11 cellular contexts compared by ENCODE assay signal in the genomic region with DNA sequence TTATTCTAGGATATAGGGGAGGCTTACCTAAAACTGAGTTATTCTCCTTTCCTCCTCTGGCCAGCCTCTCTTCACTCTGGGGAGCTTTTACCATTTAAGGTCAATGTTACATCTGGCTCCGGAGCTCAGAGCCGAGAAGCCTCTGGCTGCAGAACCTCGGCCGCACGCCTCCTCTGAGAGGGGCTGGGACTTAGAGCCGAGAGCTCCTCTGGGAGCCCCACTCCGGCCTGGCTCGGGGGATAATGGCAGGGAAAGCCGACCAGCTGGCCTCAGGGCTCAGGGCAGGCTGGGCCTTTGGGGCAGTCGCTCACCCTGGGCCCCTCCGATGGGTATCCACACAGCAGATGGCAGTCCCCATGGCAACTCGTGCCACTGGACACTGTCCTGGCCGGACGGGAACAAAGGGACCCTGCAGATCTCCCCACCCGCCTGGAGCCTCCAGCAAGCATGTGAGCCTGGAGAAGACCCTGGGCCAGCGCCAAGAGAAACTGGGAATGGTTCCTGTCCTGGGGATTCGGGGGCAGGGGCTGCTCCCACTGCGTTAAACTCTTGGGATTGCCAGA. TPM values are rescaled to one million over a fixed set of nuclear protein-coding genes. Genes with fewer than 3 reads are reported as not detected.
A peak's percentile ranks its signal among the peaks of the same experiment; 100 is the strongest.
DNase-seq lines count a peak whose midpoint lies in the region; ATAC-seq and TF ChIP-seq lines count a peak whose summit lies in the region.
"Had no signal": no experiment of that assay in that cellular context is flagged by ENCODE, and none has a peak within 500 bp of the region (broad histone marks: within the 10 kb centered on the region; RNA-seq: fewer than 3 reads in every experiment).

A gene with protein sequence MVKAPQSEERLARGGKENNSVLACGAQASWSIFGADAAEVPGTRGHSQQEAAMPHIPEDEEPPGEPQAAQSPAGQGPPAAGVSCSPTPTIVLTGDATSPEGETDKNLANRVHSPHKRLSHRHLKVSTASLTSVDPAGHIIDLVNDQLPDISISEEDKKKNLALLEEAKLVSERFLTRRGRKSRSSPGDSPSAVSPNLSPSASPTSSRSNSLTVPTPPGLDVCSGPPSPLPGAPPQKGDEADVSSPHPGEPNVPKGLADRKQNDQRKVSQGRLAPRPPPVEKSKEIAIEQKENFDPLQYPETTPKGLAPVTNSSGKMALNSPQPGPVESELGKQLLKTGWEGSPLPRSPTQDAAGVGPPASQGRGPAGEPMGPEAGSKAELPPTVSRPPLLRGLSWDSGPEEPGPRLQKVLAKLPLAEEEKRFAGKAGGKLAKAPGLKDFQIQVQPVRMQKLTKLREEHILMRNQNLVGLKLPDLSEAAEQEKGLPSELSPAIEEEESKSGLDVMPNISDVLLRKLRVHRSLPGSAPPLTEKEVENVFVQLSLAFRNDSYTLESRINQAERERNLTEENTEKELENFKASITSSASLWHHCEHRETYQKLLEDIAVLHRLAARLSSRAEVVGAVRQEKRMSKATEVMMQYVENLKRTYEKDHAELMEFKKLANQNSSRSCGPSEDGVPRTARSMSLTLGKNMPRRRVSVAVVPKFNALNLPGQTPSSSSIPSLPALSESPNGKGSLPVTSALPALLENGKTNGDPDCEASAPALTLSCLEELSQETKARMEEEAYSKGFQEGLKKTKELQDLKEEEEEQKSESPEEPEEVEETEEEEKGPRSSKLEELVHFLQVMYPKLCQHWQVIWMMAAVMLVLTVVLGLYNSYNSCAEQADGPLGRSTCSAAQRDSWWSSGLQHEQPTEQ (minus strand): TSS at position 247 of the 563 bp plus-strand sequence. CDS start 153 bp downstream, at position 94.

- H3K9me3 ChIP-seq in muscle layer of colon (ENCODE audit: low read length) (no peaks in the 10 kb centered on the region), upper lobe of right lung (no peaks in the 10 kb centered on the region)

- intact Hi-C loops in upper lobe of right lung (cut with DNase I): no loop called here

- ATAC-seq in upper lobe of right lung: peak; percentile 27
- no peak for ATAC-seq in HG03095 (IDR thresholded peaks at IDR 0.05; ENCODE audit: unreplicated experiment)

- no peak for TF ChIP-seq CTCF in upper lobe of right lung (IDR thresholded peaks at IDR 0.05)

- H3K4me3 ChIP-seq in muscle layer of colon (ENCODE audit: low read depth in 1 of 2, low read length in 2 of 2) (peak within 1 kb of the TSS; percentile 72 to 79), upper lobe of right lung (peak within 1 kb of the TSS; percentile 46)

- DNase-seq in NCI-H82 (lab: John Stamatoyannopoulos, UW) (peak; percentile 1), NCI-H82 treated with DMSO at 0.1 percent for 48 hours (lab: John Stamatoyannopoulos, UW; ENCODE audit: unreplicated experiment) (no peak), fibroblast of peridontal ligament (ENCODE audit: extremely low read depth) (peak; percentile 71), upper lobe of right lung (peak; percentile 65)
- DNase-seq in stimulated activated CD4-positive, alpha-beta T cell treated with anti-CD3 and anti-CD28 coated beads, Interleukin-4, amount 100 ng/mL, for 24 hours: no peak
- no peak for DNase-seq in activated CD4-positive, CD25-positive, alpha-beta regulatory T cell (lab: John Stamatoyannopoulos, UW)
- DNase-seq: 8988T, NCI-H2107, T1000 had no signal

- H3K4me1 ChIP-seq in muscle layer of colon (ENCODE audit: insufficient read depth, low read length): peaks cover 37% of the 10 kb centered on the region
- H3K4me1 ChIP-seq in upper lobe of right lung: no peaks in the 10 kb centered on the region

- peak within 1 kb of the TSS; percentile 89 for H3K9ac ChIP-seq in muscle layer of colon (ENCODE audit: low read length)

- peaks cover 7% of the 10 kb centered on the region for H3K36me3 ChIP-seq in muscle layer of colon (ENCODE audit: insufficient read depth, low read length)
- H3K36me3 ChIP-seq in upper lobe of right lung: no peaks in the 10 kb centered on the region

- H3K27me3 ChIP-seq in muscle layer of colon (ENCODE audit: control insufficient read depth in 1 of 2, insufficient read depth in 2 of 2, low read length in 2 of 2) (no peaks in the 10 kb centered on the region), upper lobe of right lung (no peaks in the 10 kb centered on the region)

- H3K27ac ChIP-seq in muscle layer of colon (ENCODE audit: low read depth, low read length) (peak within 1 kb of the TSS; percentile 99), upper lobe of right lung (peak within 1 kb of the TSS; percentile 71)

RNA-seq across cellular contexts. Expression of the gene that starts here (rescaled TPM):
- 18.0 TPM for total RNA-seq in upper lobe of right lung

Comparison
In these comparisons a context has a peak if more than half of its experiments do, and no peak if none do; other contexts are left out.
1. DNase-seq: peak in NCI-H82 (single experiment), fibroblast of peridontal ligament (single experiment) and upper lobe of right lung (single experiment); none in NCI-H82 treated with DMSO at 0.1 percent for 48 hours (single experiment), stimulated activated CD4-positive, alpha-beta T cell treated with anti-CD3 and anti-CD28 coated beads, Interleukin-4, amount 100 ng/mL, for 24 hours (single experiment) and activated CD4-positive, CD25-positive, alpha-beta regulatory T cell (0 of 4).